ENCODE assay signal across 7 cellular contexts in genomic region chr1:246817778-246818177, GRCh38.
DNase-seq lines count a peak whose midpoint lies in the region; ATAC-seq and TF ChIP-seq lines count a peak whose summit lies in the region.
"Not testable (repeated sequence)": the region's sequence is repeated elsewhere in the genome, so short reads cannot be mapped to it uniquely, and the experiment has no call there.

No MANE protein-coding gene starts in this region.

- H3K9me3 ChIP-seq in gastroesophageal sphincter = not testable (repeated sequence)

- 35 to 46% methylated on average over 1 to 2 of the region's 9 CpGs for WGBS in gastroesophageal sphincter (ENCODE audit: low coverage in 1 of 2), 2 donors

- not testable (repeated sequence) for H3K4me1 ChIP-seq in gastroesophageal sphincter

- not testable (repeated sequence) for TF ChIP-seq POLR2A in NB4 (IDR thresholded peaks at IDR 0.05; ENCODE audit: extremely low read depth, insufficient read length); gastroesophageal sphincter (IDR thresholded peaks at IDR 0.05)

- H3K36me3 ChIP-seq in gastroesophageal sphincter; kidney epithelial cell (ENCODE audit: control insufficient read depth, insufficient read depth, low read length): not testable (repeated sequence)

- H3K27ac ChIP-seq in gastroesophageal sphincter = not testable (repeated sequence)

- not testable (repeated sequence) for TF ChIP-seq EP300 in gastroesophageal sphincter (IDR thresholded peaks at IDR 0.05)

- ATAC-seq in gastroesophageal sphincter = peak; percentile 57

- DNase-seq in EL (peak; percentile 14), H4 (ENCODE audit: low spot score) (peak; percentile 54), NB4 (ENCODE audit: low read depth) (peak; percentile 69), SKM-1 (lab: John Stamatoyannopoulos, UW; ENCODE audit: unreplicated experiment) (peak; percentile 82), cerebellum (ENCODE audit: low spot score) (peak; percentile 36), kidney epithelial cell (ENCODE audit: low read depth) (peak; percentile 9)

- not testable (repeated sequence) for H3K27me3 ChIP-seq in gastroesophageal sphincter; kidney epithelial cell (ENCODE audit: control insufficient read depth, insufficient read depth, low read length)

- TF ChIP-seq CTCF in NB4 (IDR thresholded peaks at IDR 0.05; ENCODE audit: low read depth, low read length); gastroesophageal sphincter (IDR thresholded peaks at IDR 0.05); kidney epithelial cell (IDR thresholded peaks at IDR 0.05; ENCODE audit: insufficient read depth, low read length, poor library complexity, severe bottlenecking): not testable (repeated sequence)

- H3K4me3 ChIP-seq in NB4 (ENCODE audit: low read depth, low read length); gastroesophageal sphincter; kidney epithelial cell (ENCODE audit: low read depth, low read length): not testable (repeated sequence)

Comparison
In these comparisons a context has a peak if more than half of its experiments do, and no peak if none do; other contexts are left out.
1. DNase-seq: peak in every context shown above with its lines; median percentile 82 in SKM-1; 69 in NB4; 54 in H4; 36 in cerebellum; 14 in EL; 9 in kidney epithelial cell.